20 cellular contexts compared by ENCODE assay signal in the genomic region with DNA sequence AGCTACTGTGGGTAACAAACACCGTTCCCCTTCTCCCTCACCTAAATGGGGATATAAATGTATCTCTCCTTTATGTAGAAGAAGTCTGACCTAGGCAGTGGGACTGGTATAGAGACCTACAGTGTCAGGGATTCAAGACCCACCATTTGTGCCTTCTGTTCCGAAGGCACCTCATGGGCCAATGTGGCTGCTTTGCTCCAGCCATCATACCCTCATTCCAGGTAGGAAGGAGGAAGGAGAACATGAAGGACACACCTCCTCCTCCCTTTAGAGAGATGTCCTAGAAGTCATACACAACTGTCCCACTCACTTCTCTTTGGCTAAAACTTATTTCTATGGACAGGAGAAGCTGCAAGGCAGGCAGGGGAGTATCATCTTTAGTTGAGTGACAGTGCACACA. TPM values are rescaled to one million over a fixed set of nuclear protein-coding genes. Genes with fewer than 3 reads are reported as not detected.
A peak's percentile ranks its signal among the peaks of the same experiment; 100 is the strongest.
DNase-seq lines count a peak whose midpoint lies in the region; ATAC-seq and TF ChIP-seq lines count a peak whose summit lies in the region.
"Had no signal": no experiment of that assay in that cellular context is flagged by ENCODE, and none has a peak within 500 bp of the region (broad histone marks: within the 10 kb centered on the region; RNA-seq: fewer than 3 reads in every experiment).

No MANE protein-coding gene starts in this region.

- H3K4me3 ChIP-seq in ACC112 (ENCODE audit: low read depth, low read length): no peak overlapping the region
- H3K4me3 ChIP-seq in HL-60 (replicated peaks; ENCODE audit: insufficient read depth, low read length): no peak overlapping the region
- peak overlapping the region; percentile 34 to 42 for H3K4me3 ChIP-seq in neutrophil (ENCODE audit: low read depth in 1 of 2, low read length in 1 of 2)
- H3K4me3 ChIP-seq: SK-N-MC had no signal

- no peaks in the 10 kb centered on the region for H3K9me3 Mint-ChIP-seq in T-helper 2 cell treated with Interferon-gamma antibody and Interleukin-4, amounts not matched to agents 5 μg/mL and 100 μg/mL, for 36 hours
- H3K9me3 Mint-ChIP-seq in activated CD8-positive, alpha-beta T cell treated with anti-CD3 and anti-CD28 coated beads for 36 hours: no peaks in the 10 kb centered on the region
- H3K9me3 Mint-ChIP-seq: H9 had no signal

- ATAC-seq in GM21423 (IDR thresholded peaks at IDR 0.05; ENCODE audit: unreplicated experiment): no peak
- ATAC-seq in activated CD8-positive, alpha-beta T cell treated with anti-CD3 and anti-CD28 coated beads for 36 hours: no peak
- ATAC-seq: Right ventricle myocardium inferior had no signal

- CTCF ChIA-PET in activated CD8-positive, alpha-beta T cell treated with anti-CD3 and anti-CD28 coated beads for 36 hours (lab: Charles Lee): interaction anchor here (1.2 kb wide), 1 partner anchor 159 kb away, joined by 5 read pairs; no protein-coding TSS in a partner anchor

- H3K27me3 ChIP-seq in ACC112 (ENCODE audit: insufficient read depth, low read length) (no peaks in the 10 kb centered on the region), HL-60 (ENCODE audit: insufficient read depth, poor library complexity, severe bottlenecking) (no peaks in the 10 kb centered on the region), neutrophil (no peaks in the 10 kb centered on the region)

- peak overlapping the region; percentile 21 for H3K4me3 Mint-ChIP-seq in T-helper 2 cell treated with Interferon-gamma antibody and Interleukin-4, amounts not matched to agents 5 μg/mL and 100 μg/mL, for 36 hours
- no peak overlapping the region for H3K4me3 Mint-ChIP-seq in activated CD8-positive, alpha-beta T cell treated with anti-CD3 and anti-CD28 coated beads for 36 hours
- H3K4me3 Mint-ChIP-seq: B cell, H9 had no signal

- H3K4me1 Mint-ChIP-seq in T-helper 2 cell treated with Interferon-gamma antibody and Interleukin-4, amounts not matched to agents 5 μg/mL and 100 μg/mL, for 36 hours (ENCODE audit: low read depth): peaks cover 15% of the 10 kb centered on the region
- peaks cover 11% of the 10 kb centered on the region for H3K4me1 Mint-ChIP-seq in activated CD8-positive, alpha-beta T cell treated with anti-CD3 and anti-CD28 coated beads for 36 hours (ENCODE audit: low read depth)
- H3K4me1 Mint-ChIP-seq: H9 had no signal

- TF ChIP-seq CTCF in HL-60 (IDR thresholded peaks at IDR 0.05; ENCODE audit: insufficient read depth, low read length) (no peak), neutrophil (IDR thresholded peaks at IDR 0.05) (no peak)
- TF ChIP-seq CTCF in activated CD8-positive, alpha-beta T cell treated with anti-CD3 and anti-CD28 coated beads for 36 hours (IDR thresholded peaks at IDR 0.05): no peak

- H3K4me1 ChIP-seq in ACC112 (ENCODE audit: control insufficient read depth, insufficient read depth, low read length, unreplicated experiment) (peaks cover 25% of the 10 kb centered on the region), neutrophil (ENCODE audit: control insufficient read depth in 1 of 2, insufficient read depth in 1 of 2, low read depth in 1 of 2, low read length in 1 of 2) (peaks cover 77 to 79% of the 10 kb centered on the region in 2 experiments)

- DNase-seq in T-helper 2 cell treated with Interferon-gamma antibody and Interleukin-4, amounts not matched to agents 5 μg/mL and 100 μg/mL, for 36 hours (ENCODE audit: low spot score): no peak
- DNase-seq in T-helper 2 cell (no peak), HL-60 (ENCODE audit: low read depth in 1 of 2, low spot score in 1 of 2) (no peak), SIG-M5 (lab: John Stamatoyannopoulos, UW) (no peak)
- no peak for DNase-seq in activated CD8-positive, alpha-beta T cell treated with anti-CD3 and anti-CD28 coated beads for 36 hours
- DNase-seq: 8988T, Calu3, H9, NCI-H1105 treated with DMSO at 0.1 percent for 48 hours, NCI-H1694 treated with DMSO at 0.1 percent for 48 hours, NCI-H2107, NCI-H510A, NCI-H774 had no signal

- no peaks in the 10 kb centered on the region for H3K79me2 ChIP-seq in ACC112 (ENCODE audit: control insufficient read depth, insufficient read depth, low read length, unreplicated experiment)

- no peak overlapping the region for H3K27ac Mint-ChIP-seq in T-helper 2 cell treated with Interferon-gamma antibody and Interleukin-4, amounts not matched to agents 5 μg/mL and 100 μg/mL, for 36 hours
- H3K27ac Mint-ChIP-seq in activated CD8-positive, alpha-beta T cell treated with anti-CD3 and anti-CD28 coated beads for 36 hours: no peak overlapping the region
- H3K27ac Mint-ChIP-seq: B cell, H9 had no signal

- H2AFZ ChIP-seq in ACC112 (ENCODE audit: low read length, unreplicated experiment): no peak overlapping the region

- H3K36me3 Mint-ChIP-seq in T-helper 2 cell treated with Interferon-gamma antibody and Interleukin-4, amounts not matched to agents 5 μg/mL and 100 μg/mL, for 36 hours (ENCODE audit: low read depth): no peaks in the 10 kb centered on the region
- no peaks in the 10 kb centered on the region for H3K36me3 Mint-ChIP-seq in activated CD8-positive, alpha-beta T cell treated with anti-CD3 and anti-CD28 coated beads for 36 hours (ENCODE audit: low read depth)
- H3K36me3 Mint-ChIP-seq: CD4-positive, alpha-beta memory T cell had no signal

- H3K36me3 ChIP-seq in ACC112 (ENCODE audit: insufficient read depth, low read length) (no peaks in the 10 kb centered on the region), neutrophil (no peaks in the 10 kb centered on the region)

- H3K27me3 Mint-ChIP-seq in T-helper 2 cell treated with Interferon-gamma antibody and Interleukin-4, amounts not matched to agents 5 μg/mL and 100 μg/mL, for 36 hours (ENCODE audit: low read depth): peaks cover 8% of the 10 kb centered on the region
- H3K27me3 Mint-ChIP-seq in activated CD8-positive, alpha-beta T cell treated with anti-CD3 and anti-CD28 coated beads for 36 hours: peaks cover 3% of the 10 kb centered on the region

- H3K9me3 ChIP-seq in neutrophil: no peaks in the 10 kb centered on the region

- intact Hi-C loops in activated CD8-positive, alpha-beta T cell treated with anti-CD3 and anti-CD28 coated beads for 36 hours (cut with micrococcal nuclease): no loop called here

- POLR2A ChIA-PET in activated CD8-positive, alpha-beta T cell treated with anti-CD3 and anti-CD28 coated beads for 36 hours (lab: Charles Lee): interaction anchor here (1.1 to 1.5 kb wide), 2 partner anchors 10 to 11 kb away, joined by 3 to 4 read pairs; no protein-coding TSS in a partner anchor

- H3K27ac ChIP-seq in ACC112 (ENCODE audit: low read depth, low read length) (peak overlapping the region; percentile 54), HL-60 (replicated peaks) (peak overlapping the region; percentile 44), neutrophil (peak overlapping the region; percentile 90)
- H3K27ac ChIP-seq: SK-N-MC had no signal

RNA-seq across cellular contexts. Expression of gene CRISPLD2, which starts 8.3 kb away (rescaled TPM):
- under 1 TPM in 1 of 2 experiments, not detected in 1; 0.16 TPM for total RNA-seq in activated CD8-positive, alpha-beta T cell treated with anti-CD3 and anti-CD28 coated beads for 36 hours

Comparison
In these comparisons a context has a peak if more than half of its experiments do, and no peak if none do; other contexts are left out.
1. H3K4me3 ChIP-seq: peak in neutrophil (2 of 2); none in ACC112 (single experiment) and HL-60 (single experiment).
2. Peak in every context shown above with its lines, with median percentiles within 50 percentile points of each other: H3K27ac ChIP-seq.